In genomic region chr5:164475339-164475977, GRCh38 we compare ENCODE assay signal across 9 cellular contexts.
A peak's percentile ranks its signal among the peaks of the same experiment; 100 is the strongest.
DNase-seq lines count a peak whose midpoint lies in the region; ATAC-seq, FAIRE-seq and TF ChIP-seq lines count a peak whose summit lies in the region.
"Had no signal": no experiment of that assay in that cellular context is flagged by ENCODE, and none has a peak within 500 bp of the region (broad histone marks: within the 10 kb centered on the region; RNA-seq: fewer than 3 reads in every experiment).

No MANE protein-coding gene starts in this region.

- H3K4me1 ChIP-seq in DND-41 (ENCODE audit: insufficient read depth, low read length) (no peaks in the 10 kb centered on the region), GM12878 (ENCODE audit: control insufficient read depth, insufficient read depth, low read length) (no peaks in the 10 kb centered on the region), HepG2 (ENCODE audit: insufficient read depth, low read length) (no peaks in the 10 kb centered on the region)

- SMC1A ChIA-PET in GM12878 (lab: Charles Lee; ENCODE audit: uncharacterized antibody, unreplicated experiment): interaction anchor here (0.9 to 4.0 kb wide), 31 partner anchors 10 to 465 kb away, joined by 3 to 46 read pairs (median 5); no protein-coding TSS in a partner anchor

- DNase-seq in DND-41 (no peak), GM12878 (ENCODE audit: low read depth, low spot score) (no peak), HepG2 (ENCODE audit: low spot score) (peak; percentile 10), DMS79 treated with DMSO at 0.1 percent for 48 hours (lab: John Stamatoyannopoulos, UW) (no peak), omental fat pad (ENCODE audit: low spot score) (no peak), NCI-H2107 (lab: John Stamatoyannopoulos, UW) (no peak)
- DNase-seq in Jurkat, Clone E6-1 (ENCODE audit: low read depth, low spot score): peak; percentile 5

- in situ Hi-C loops in GM12878 (cut with MboI): no loop called here
- in situ Hi-C loops in HepG2 (cut with HindIII; ENCODE audit: extremely low pct_ligation_motif_present, low pct_unique_long_range_greater_than_20kb): no loop called here

- BruUV-seq in GM12878 (replicated peaks; lab: Mats Ljungman, UMichigan) (no TSS peak), HepG2 (replicated peaks; lab: Mats Ljungman, UMichigan) (no TSS peak)

- no peak overlapping the region for H2AFZ ChIP-seq in DND-41 (ENCODE audit: low read depth, low read length)
- H2AFZ ChIP-seq in GM12878 (ENCODE audit: control insufficient read depth, low read depth, low read length): no peak overlapping the region
- no peak overlapping the region for H2AFZ ChIP-seq in HepG2 (ENCODE audit: low read length)

- FAIRE-seq in GM12878 (lab: Jason Lieb, UNC) (no peak), HepG2 (lab: Jason Lieb, UNC) (no peak)
- FAIRE-seq: colon had no signal

- no peak for TF ChIP-seq POLR2A in GM12878 (IDR thresholded peaks at IDR 0.05; ENCODE audit: low read depth, low read length)
- no peak for TF ChIP-seq POLR2A in HepG2 (IDR thresholded peaks at IDR 0.05; ENCODE audit: insufficient read depth in 1 of 2, low read depth in 2 of 2, low read length in 2 of 2)

- H3K27ac ChIP-seq in DND-41 (ENCODE audit: low read length) (no peak overlapping the region), GM12878 (ENCODE audit: control insufficient read depth, insufficient read depth) (no peak overlapping the region), HepG2 (ENCODE audit: extremely low read length, insufficient read depth, low read length) (no peak overlapping the region)

- TF ChIP-seq CTCF in DND-41 (IDR thresholded peaks at IDR 0.05; ENCODE audit: borderline replicate concordance, extremely low read depth, low read length, poor library complexity, severe bottlenecking) (peak; percentile 45), GM12878 (IDR thresholded peaks at IDR 0.05 in 2 of 3, conservative IDR thresholded peaks at IDR 0.05 in 1 of 3; ENCODE audit: control insufficient read depth in 2 of 3, extremely low read depth in 1 of 3, insufficient read depth in 1 of 3, low read depth in 3 of 3, low read length in 3 of 3) (peak; percentile 14 to 43 (median 20); a peak in 3 of 6 replicates), HepG2 (CRISPR knock-in tag; IDR thresholded peaks at IDR 0.05) (peak; percentile 39), omental fat pad (IDR thresholded peaks at IDR 0.05) (no peak)

- TF ChIP-seq EP300 in GM12878 (IDR thresholded peaks at IDR 0.05; ENCODE audit: borderline replicate concordance in 1 of 2, control insufficient read depth in 1 of 2, low read depth in 2 of 2, low read length in 2 of 2) (no peak), HepG2 (IDR thresholded peaks at IDR 0.05; ENCODE audit: low read depth in 2 of 2, low read length in 2 of 2) (no peak), HepG2 (CRISPR knock-in tag; IDR thresholded peaks at IDR 0.05; ENCODE audit: borderline replicate concordance) (no peak)

- no peak overlapping the region for H3K4me3 ChIP-seq in DND-41 (ENCODE audit: low read depth in 1 of 2, low read length in 2 of 2)
- no peak overlapping the region for H3K4me3 ChIP-seq in Jurkat, Clone E6-1 (ENCODE audit: low read length)
- no peak overlapping the region for H3K4me3 ChIP-seq in GM12878
- no peak overlapping the region for H3K4me3 ChIP-seq in HepG2 (replicated peaks in 1 of 3; ENCODE audit: insufficient read depth in 1 of 3, low read depth in 2 of 3, low read length in 3 of 3)

- no peaks in the 10 kb centered on the region for H3K9me3 ChIP-seq in DND-41 (ENCODE audit: insufficient read depth, low read length, severe bottlenecking)
- no peaks in the 10 kb centered on the region for H3K9me3 ChIP-seq in GM12878 (replicated peaks; ENCODE audit: control insufficient read depth, insufficient read depth, low read length)
- H3K9me3 ChIP-seq in HepG2 (ENCODE audit: low read length): no peaks in the 10 kb centered on the region

- H3K27me3 ChIP-seq in DND-41 (ENCODE audit: insufficient read depth, low read length, poor library complexity) (no peaks in the 10 kb centered on the region), GM12878 (replicated peaks in 1 of 2; ENCODE audit: control insufficient read depth in 2 of 2, insufficient read depth in 2 of 2, low read length in 1 of 2) (no peaks in the 10 kb centered on the region), HepG2 (ENCODE audit: control insufficient read depth in 1 of 2, insufficient read depth in 2 of 2, low read length in 2 of 2) (no peaks in the 10 kb centered on the region)

- intact Hi-C loops in GM12878 (cut with micrococcal nuclease; ENCODE audit: unreplicated experiment): loop anchor here (10.0 kb wide), 2 partner anchors 461 to 911 kb away; no protein-coding TSS in a partner anchor
- intact Hi-C loops in HepG2 (cut with micrococcal nuclease; ENCODE audit: unreplicated experiment): loop anchor here (1.0 to 2.0 kb wide), 2 partner anchors 462 to 779 kb away; no protein-coding TSS in a partner anchor

- POLR2A ChIA-PET in GM12878 (lab: Charles Lee) (interaction anchor here (1.2 kb wide), 1 partner anchor 13 kb away, joined by 3 read pairs; no protein-coding TSS in a partner anchor), HepG2 (lab: Yijun Ruan, JAX) (no interaction called here)

- RAD21 ChIA-PET in GM12878 (lab: Charles Lee; ENCODE audit: unreplicated experiment): interaction anchor here (0.8 to 2.3 kb wide), 19 partner anchors 10 to 908 kb away, joined by 3 to 13 read pairs (median 3); no protein-coding TSS in a partner anchor

- TF ChIP-seq RAD21 in GM12878 (IDR thresholded peaks at IDR 0.05; ENCODE audit: insufficient read depth, low read depth, low read length) (peak; percentile 60), HepG2 (CRISPR knock-in tag; IDR thresholded peaks at IDR 0.05) (no peak)

- WGBS in GM12878 (ENCODE audit: insufficient coverage, insufficient replicate concordance, low lambda C conversion rate, missing lambda C conversion rate): 3% methylated on average over 3 of the region's 3 CpGs
- under 1% methylated on average over 3 of the region's 3 CpGs for WGBS in HepG2 (ENCODE audit: low lambda C conversion rate)

- H3K9ac ChIP-seq in DND-41 (ENCODE audit: low read depth, low read length): no peak overlapping the region
- H3K9ac ChIP-seq in GM12878 (ENCODE audit: control insufficient read depth, insufficient read depth, low read length): no peak overlapping the region
- H3K9ac ChIP-seq in HepG2 (ENCODE audit: insufficient read depth, low read depth, low read length): no peak overlapping the region

- H4K20me1 ChIP-seq in DND-41 (ENCODE audit: insufficient read depth, low read length) (no peaks in the 10 kb centered on the region), GM12878 (ENCODE audit: control insufficient read depth, insufficient read depth) (no peaks in the 10 kb centered on the region), HepG2 (ENCODE audit: insufficient read depth, low read length) (no peaks in the 10 kb centered on the region)

- CTCF ChIA-PET in GM12878 (lab: Yijun Ruan, JAX) (interaction anchor here (0.7 to 4.6 kb wide), 21 partner anchors 9 to 807 kb away, joined by 3 to 38 read pairs (median 4); no protein-coding TSS in a partner anchor), HepG2 (lab: Yijun Ruan, JAX; ENCODE audit: low intra/inter-chr PET ratio, low total read pairs) (interaction anchor here (1.2 kb wide), 1 partner anchor 462 kb away, joined by 5 read pairs; no protein-coding TSS in a partner anchor)

- ATAC-seq in DND-41 (ENCODE audit: insufficient read depth, low read depth): no peak
- ATAC-seq in GM12878: peak; percentile 54; the same call in 1 of the 3 replicates
- ATAC-seq in HepG2: no peak
- no peak for ATAC-seq in HG02588 (IDR thresholded peaks at IDR 0.05; ENCODE audit: unreplicated experiment)
- no peak for ATAC-seq in omental fat pad (ENCODE audit: low FRiP score)

- no peak overlapping the region for H3K4me2 ChIP-seq in DND-41 (ENCODE audit: insufficient read depth, low read length)
- no peak overlapping the region for H3K4me2 ChIP-seq in GM12878 (ENCODE audit: control insufficient read depth, insufficient read depth)
- H3K4me2 ChIP-seq in HepG2 (ENCODE audit: low read depth, low read length): no peak overlapping the region

- H3K79me2 ChIP-seq in DND-41 (ENCODE audit: insufficient read depth, low read length) (no peaks in the 10 kb centered on the region), GM12878 (ENCODE audit: control insufficient read depth, insufficient read depth, low read length) (no peaks in the 10 kb centered on the region), HepG2 (ENCODE audit: insufficient read depth, low read length) (no peaks in the 10 kb centered on the region)

- H3K36me3 ChIP-seq in DND-41 (ENCODE audit: insufficient read depth, low read length) (no peaks in the 10 kb centered on the region), GM12878 (ENCODE audit: control insufficient read depth in 2 of 2, insufficient read depth in 2 of 2, low read length in 1 of 2) (no peaks in the 10 kb centered on the region), HepG2 (replicated peaks in 1 of 2; ENCODE audit: control insufficient read depth in 1 of 2, insufficient read depth in 2 of 2, low read length in 2 of 2) (no peaks in the 10 kb centered on the region)

TF ChIP-seq in GM12878, 131 proteins besides CTCF, POLR2A, EP300 and RAD21:
- TF ChIP-seq SP1 (IDR thresholded peaks at IDR 0.05; ENCODE audit: low read depth, low read length) (no peak), BACH1 (IDR thresholded peaks at IDR 0.05; ENCODE audit: borderline replicate concordance) (no peak), SMC3 (IDR thresholded peaks at IDR 0.05; ENCODE audit: borderline replicate concordance, low read length) (peak; percentile 52; the same call in 1 of the 2 replicates)

TF ChIP-seq in HepG2, 621 proteins besides CTCF, POLR2A, EP300 and RAD21:
- TF ChIP-seq SMC3 (IDR thresholded peaks at IDR 0.05; ENCODE audit: low read length) (0 out of 2 replicates have a peak, but pooled peaks have one; percentile 42), ZNF513 (CRISPR knock-in tag; conservative IDR thresholded peaks at IDR 0.05) (no peak), STAG1 (CRISPR knock-in tag; IDR thresholded peaks at IDR 0.05) (peak; percentile 47)

Comparison
In these comparisons a context has a peak if more than half of its experiments do, and no peak if none do; other contexts are left out.
1. DNase-seq: peak in Jurkat, Clone E6-1 (single experiment) and HepG2 (single experiment); none in DND-41 (single experiment), GM12878 (single experiment), DMS79 treated with DMSO at 0.1 percent for 48 hours (single experiment), omental fat pad (single experiment) and NCI-H2107 (single experiment).
2. CTCF ChIP-seq: peak in DND-41 (single experiment), GM12878 (3 of 3) and HepG2 (single experiment); none in omental fat pad (0 of 3).